ENCODE assay signal across 8 cellular contexts in genomic region chr19:47445937-47446402, GRCh38. TPM values are rescaled to one million over a fixed set of nuclear protein-coding genes. Genes with fewer than 3 reads are reported as not detected.
DNase-seq lines count a peak whose midpoint lies in the region; ATAC-seq and TF ChIP-seq lines count a peak whose summit lies in the region.

No MANE protein-coding gene starts in this region.

- peaks cover 29% of the 10 kb centered on the region for H3K27me3 ChIP-seq in mammary epithelial cell (ENCODE audit: insufficient read depth, low read length)
- peaks cover 0 to 11% of the 10 kb centered on the region in 2 donors for H3K27me3 ChIP-seq in Peyer's patch

- no peak overlapping the region for H3K4me3 ChIP-seq in mammary epithelial cell (replicated peaks in 1 of 3; ENCODE audit: insufficient read depth in 1 of 3, low read depth in 2 of 3, low read length in 3 of 3)
- H3K4me3 ChIP-seq in Peyer's patch, result no peak overlapping the region

- H2AFZ ChIP-seq in mammary epithelial cell (ENCODE audit: low read depth, low read length), result no peak overlapping the region

- H3K4me1 Mint-ChIP-seq in MCF 10A (ENCODE audit: insufficient read depth, unreplicated experiment), result peaks cover 10% of the 10 kb centered on the region
- H3K4me1 Mint-ChIP-seq in activated naive CD4-positive, alpha-beta T cell treated with anti-CD3 and anti-CD28 coated beads for 36 hours (ENCODE audit: low read depth), result peaks cover 38% of the 10 kb centered on the region

- H3K36me3 ChIP-seq in mammary epithelial cell (ENCODE audit: insufficient read depth, low read length) (no peaks in the 10 kb centered on the region), Peyer's patch (no peaks in the 10 kb centered on the region)

- intact Hi-C loops in MCF 10A (cut with micrococcal nuclease), result no loop called here
- intact Hi-C loops in mammary epithelial cell (cut with micrococcal nuclease), result no loop called here
- intact Hi-C loops in activated naive CD4-positive, alpha-beta T cell treated with anti-CD3 and anti-CD28 coated beads for 36 hours (cut with micrococcal nuclease), result loop anchor here (2.0 kb wide), 1 partner anchor 39 kb away; the partner anchor contains the start of gene KPTN
- intact Hi-C loops in left colon (cut with DNase I, micrococcal nuclease), result no loop called here

- no peak overlapping the region for H3K4me3 Mint-ChIP-seq in MCF 10A (ENCODE audit: unreplicated experiment)
- no peak overlapping the region for H3K4me3 Mint-ChIP-seq in activated naive CD4-positive, alpha-beta T cell treated with anti-CD3 and anti-CD28 coated beads for 36 hours

- no peaks in the 10 kb centered on the region for H4K20me1 ChIP-seq in mammary epithelial cell (ENCODE audit: insufficient read depth, low read length)

- POLR2A ChIA-PET in MCF 10A (lab: Yijun Ruan, JAX), result no interaction called here

- H3K27ac ChIP-seq in mammary epithelial cell (ENCODE audit: insufficient read depth, low read depth, low read length) (no peak overlapping the region), Peyer's patch (no peak overlapping the region)

- no peak overlapping the region for H3K9ac ChIP-seq in mammary epithelial cell (ENCODE audit: insufficient read depth, low read length)

- TF ChIP-seq CTCF in MCF 10A (IDR thresholded peaks at IDR 0.05; ENCODE audit: unreplicated experiment) (no peak), mammary epithelial cell (conservative IDR thresholded peaks at IDR 0.05 in 1 of 2, IDR thresholded peaks at IDR 0.05 in 1 of 2; ENCODE audit: extremely low read depth in 1 of 2, insufficient read depth in 1 of 2, low read depth in 1 of 2, low read length in 2 of 2) (no peak), Peyer's patch (IDR thresholded peaks at IDR 0.05) (no peak)

- WGBS in mammary epithelial cell (ENCODE audit: low coverage, missing lambda C conversion rate), result 40% methylated on average over 2 of the region's 22 CpGs

- H3K9me3 ChIP-seq in mammary epithelial cell (replicated peaks; ENCODE audit: insufficient read depth, low read length) (no peaks in the 10 kb centered on the region), Peyer's patch (peaks cover 0 to 7% (median 0%) of the 10 kb centered on the region in 4 donors)

- H3K27ac Mint-ChIP-seq in MCF 10A (ENCODE audit: low read depth, unreplicated experiment), result peak overlapping the region; percentile 8
- H3K27ac Mint-ChIP-seq in activated naive CD4-positive, alpha-beta T cell treated with anti-CD3 and anti-CD28 coated beads for 36 hours, result no peak overlapping the region

- H3K4me2 ChIP-seq in mammary epithelial cell (ENCODE audit: insufficient read depth, low read depth, low read length), result no peak overlapping the region

- BruUV-seq in MCF 10A (replicated peaks; lab: Mats Ljungman, UMichigan), result no TSS peak
- no TSS peak for BruUV-seq in mammary epithelial cell (replicated peaks; lab: Mats Ljungman, UMichigan)

- peaks cover 96% of the 10 kb centered on the region for H3K27me3 Mint-ChIP-seq in MCF 10A (ENCODE audit: insufficient read depth, unreplicated experiment)
- peaks cover 54% of the 10 kb centered on the region for H3K27me3 Mint-ChIP-seq in activated naive CD4-positive, alpha-beta T cell treated with anti-CD3 and anti-CD28 coated beads for 36 hours (ENCODE audit: low read depth)

- H3K36me3 Mint-ChIP-seq in MCF 10A (ENCODE audit: insufficient read depth, unreplicated experiment), result no peaks in the 10 kb centered on the region
- no peaks in the 10 kb centered on the region for H3K36me3 Mint-ChIP-seq in activated naive CD4-positive, alpha-beta T cell treated with anti-CD3 and anti-CD28 coated beads for 36 hours (ENCODE audit: low read depth)

- peaks cover 5% of the 10 kb centered on the region for H3K4me1 ChIP-seq in mammary epithelial cell (ENCODE audit: insufficient read depth, low read length)
- H3K4me1 ChIP-seq in Peyer's patch, result peaks cover 0 to 26% (median 7%) of the 10 kb centered on the region in 4 donors

- no peak for TF ChIP-seq POLR2A in Peyer's patch (IDR thresholded peaks at IDR 0.05)

- in situ Hi-C loops in mammary epithelial cell (cut with MboI; ENCODE audit: low sequenced_read_pairs in 2 of 2), result no loop called here

- no peaks in the 10 kb centered on the region for H3K79me2 ChIP-seq in mammary epithelial cell (ENCODE audit: insufficient read depth, low read length)

- ATAC-seq in left colon, result peak; percentile 61
- ATAC-seq in esophagus mucosa, result no peak

- peaks cover 5% of the 10 kb centered on the region for H3K9me3 Mint-ChIP-seq in MCF 10A (ENCODE audit: unreplicated experiment)
- H3K9me3 Mint-ChIP-seq in activated naive CD4-positive, alpha-beta T cell treated with anti-CD3 and anti-CD28 coated beads for 36 hours, result no peaks in the 10 kb centered on the region

- CTCF ChIA-PET in MCF 10A (lab: Yijun Ruan, JAX) (interaction anchor here (0.6 to 1.9 kb wide), 4 partner anchors 10 to 261 kb away, joined by 3 to 8 read pairs (median 4); no protein-coding TSS in a partner anchor), mammary epithelial cell (lab: Charles Lee; ENCODE audit: low non-redundant PET) (no interaction called here)
- CTCF ChIA-PET in activated naive CD4-positive, alpha-beta T cell treated with anti-CD3 and anti-CD28 coated beads for 36 hours (lab: Charles Lee), result interaction anchor here (0.9 to 1.6 kb wide), 5 partner anchors 9 to 261 kb away, joined by 3 to 4 read pairs (median 3); no protein-coding TSS in a partner anchor

- dilution Hi-C loops in mammary epithelial cell (cut with HindIII; ENCODE audit: low sequenced_read_pairs), result loop anchor here (5.0 kb wide), 7 partner anchors 49 to 346 kb away; no protein-coding TSS in a partner anchor

- no peak for DNase-seq in MCF 10A (ENCODE audit: unreplicated experiment)
- DNase-seq in mammary epithelial cell, result no peak
- DNase-seq in Peyer's patch, result peak in 2 of 3 donors; percentile 68 to 72
- peak; percentile 65 for DNase-seq in activated naive CD4-positive, alpha-beta T cell treated with anti-CD3 and anti-CD28 coated beads for 36 hours
- peak; percentile 48 to 58 for DNase-seq in left colon
- peak; percentile 76 for DNase-seq in stimulated activated CD8-positive, alpha-beta memory T cell treated with anti-CD3 and anti-CD28 coated beads, Interleukin-7, amount 100 ng/mL, for 4 hours (ENCODE audit: low read depth in 2 of 2)
- no peak for DNase-seq in RPMI8226

RNA-seq across cellular contexts. Expression of gene SLC8A2, which starts 25.7 kb away (rescaled TPM):
- total RNA-seq in MCF 10A (2022) (0.54 TPM in 1 of 2 replicates, not detected in the other), mammary epithelial cell (under 1 TPM; under 0.01 to 0.19 TPM), Peyer's patch (under 1 TPM in 2 of 4 donors, not detected in 2; 0.53 to 0.85 TPM), left colon (1 to 10 TPM in 1 of 2 donors, under 1 TPM in 1; 0.09 to 2.2 TPM), esophagus mucosa (0.12 TPM)
- 0.07 TPM for polyA plus RNA-seq in mammary epithelial cell
- polyA minus RNA-seq in mammary epithelial cell, result not detected
- not detected for total RNA-seq in activated naive CD4-positive, alpha-beta T cell treated with anti-CD3 and anti-CD28 coated beads for 36 hours

RNA-seq across cellular contexts. Expression of gene MEIS3, which starts 26.6 kb away (rescaled TPM):
- total RNA-seq in MCF 10A (2022), result 6.6 and 11.2 TPM in 2 replicates
- 10 to 100 TPM in 1 of 2 donors, 1 to 10 TPM in 1; 7.0 to 25.9 TPM for total RNA-seq in mammary epithelial cell
- polyA plus RNA-seq in mammary epithelial cell, result 3.3 TPM
- 4.6 TPM for polyA minus RNA-seq in mammary epithelial cell
- 10 to 100 TPM in 2 of 4 donors, 1 to 10 TPM in 2; 1.6 to 18.2 (median 10.2) TPM for total RNA-seq in Peyer's patch
- not detected for total RNA-seq in activated naive CD4-positive, alpha-beta T cell treated with anti-CD3 and anti-CD28 coated beads for 36 hours
- 1 to 10 TPM; 2.5 to 2.7 TPM for total RNA-seq in left colon
- 0.64 TPM for total RNA-seq in esophagus mucosa

RNA-seq across cellular contexts. Expression of gene KPTN, which starts 38.0 kb away (rescaled TPM):
- total RNA-seq in MCF 10A (2022) (9.7 and 17.6 TPM in 2 replicates), mammary epithelial cell (10 to 100 TPM in 1 of 2 donors, 1 to 10 TPM in 1; 1.5 to 10.8 TPM), Peyer's patch (10 to 100 TPM in 3 of 4 donors, 1 to 10 TPM in 1; 7.1 to 22.3 (median 13.4) TPM), left colon (1 to 10 TPM; 4.6 to 6.0 TPM), esophagus mucosa (9.8 TPM)
- 8.1 TPM for polyA plus RNA-seq in mammary epithelial cell
- polyA minus RNA-seq in mammary epithelial cell, result 30.4 TPM
- total RNA-seq in activated naive CD4-positive, alpha-beta T cell treated with anti-CD3 and anti-CD28 coated beads for 36 hours, result 10 to 100 TPM; 14.2 to 15.5 TPM

Comparison
In these comparisons a context has a peak if more than half of its experiments do, and no peak if none do; other contexts are left out.
1. DNase-seq: peak in Peyer's patch (2 of 3), activated naive CD4-positive, alpha-beta T cell treated with anti-CD3 and anti-CD28 coated beads for 36 hours (single experiment), left colon (2 of 2) and stimulated activated CD8-positive, alpha-beta memory T cell treated with anti-CD3 and anti-CD28 coated beads, Interleukin-7, amount 100 ng/mL, for 4 hours (2 of 2); none in MCF 10A (single experiment), mammary epithelial cell (single experiment) and RPMI8226 (single experiment).